Comparison of ENCODE assay signal across 37 cellular contexts in genomic region chr6:125175459-125175858, GRCh38. TPM values are rescaled to one million over a fixed set of nuclear protein-coding genes. Genes with fewer than 3 reads are reported as not detected.
"Had no signal": no experiment of that assay in that cellular context is flagged by ENCODE, and none has a peak within 500 bp of the region (broad histone marks: within the 10 kb centered on the region; RNA-seq: fewer than 3 reads in every experiment).

No MANE protein-coding gene starts in this region.

- H3K27me3 ChIP-seq: adrenal gland, body of pancreas, brain microvascular endothelial cell, breast epithelium had no signal

- H3K4me3 ChIP-seq: adrenal gland, body of pancreas, breast epithelium had no signal

- H3K36me3 Mint-ChIP-seq: activated CD8-positive, alpha-beta memory T cell treated with anti-CD3 and anti-CD28 coated beads, Interleukin-2, amount 10 ng/mL, durations not matched to agents 7 days and 5 days; activated naive CD4-positive, alpha-beta T cell treated with anti-CD3 and anti-CD28 coated beads, Interleukin-2, amount 50 U/mL, for 72 hours; activated naive CD8-positive, alpha-beta T cell treated with anti-CD3 and anti-CD28 coated beads for 36 hours; WTC11 had no signal

- H3K4me1 ChIP-seq: breast epithelium had no signal

- H3K9me3 Mint-ChIP-seq: activated CD4-positive, alpha-beta memory T cell treated with anti-CD3 and anti-CD28 coated beads, Interleukin-2, amount 10 ng/mL, durations not matched to agents 7 days and 5 days; activated CD4-positive, alpha-beta T cell treated with anti-CD3 and anti-CD28 coated beads, Interleukin-2, amount 10 ng/mL, durations not matched to agents 7 days and 5 days; activated naive CD4-positive, alpha-beta T cell treated with anti-CD3 and anti-CD28 coated beads for 36 hours; activated naive CD4-positive, alpha-beta T cell treated with anti-CD3 and anti-CD28 coated beads, Interleukin-2, amount 50 U/mL, for 72 hours; activated naive CD8-positive, alpha-beta T cell treated with anti-CD3 and anti-CD28 coated beads for 36 hours; activated T-cell treated with anti-CD3 and anti-CD28 coated beads, Interleukin-2, amount 50 U/mL, for 4 hours; activated T-cell treated with anti-CD3 and anti-CD28 coated beads, Interleukin-2, amount 50 U/mL, for 72 hours; activated T-helper 1 cell treated with anti-CD3 and anti-CD28 coated beads, Interleukin-12 subunit alpha, Interleukin-12 subunit beta, Interleukin-2, Interleukin-4 antibody, amounts not matched to agents 30 ng/mL and 10 ng/mL and 1 ng/mL, durations not matched to agents 14 hours and 24 hours and 36 hours; activated T-helper 17 cell treated with anti-CD3 and anti-CD28 coated beads, Interleukin-2, amount 50 U/mL, for 72 hours; T-helper 2 cell treated with Interferon-gamma antibody and Interleukin-4, amounts not matched to agents 5 μg/mL and 100 μg/mL, for 36 hours; WTC11 had no signal

- DNase-seq: activated CD4-positive, alpha-beta memory T cell treated with anti-CD3 and anti-CD28 coated beads, Interleukin-2, amount 10 ng/mL, durations not matched to agents 7 days and 5 days; activated CD4-positive, alpha-beta T cell treated with anti-CD3 and anti-CD28 coated beads for 1 hour; activated CD4-positive, alpha-beta T cell treated with anti-CD3 and anti-CD28 coated beads for 36 hours; activated CD4-positive, alpha-beta T cell treated with anti-CD3 and anti-CD28 coated beads for 48 hours; activated CD4-positive, alpha-beta T cell treated with anti-CD3 and anti-CD28 coated beads, Interleukin-2, amount 10 ng/mL, durations not matched to agents 7 days and 5 days; activated CD4-positive, alpha-beta T cell treated with anti-CD3 and anti-CD28 coated beads, Interleukin-2, amount 50 U/mL, for 48 hours; activated CD4-positive, CD25-positive, alpha-beta regulatory T cell; activated CD8-positive, alpha-beta memory T cell treated with anti-CD3 and anti-CD28 coated beads for 24 hours; activated CD8-positive, alpha-beta memory T cell treated with anti-CD3 and anti-CD28 coated beads, Interleukin-2, amount 10 ng/mL, durations not matched to agents 7 days and 5 days; activated CD8-positive, alpha-beta T cell treated with anti-CD3 and anti-CD28 coated beads, Interleukin-2, amount 10 ng/mL, durations not matched to agents 7 days and 5 days; activated effector memory CD4-positive, alpha-beta T cell treated with anti-CD3 and anti-CD28 coated beads, Interleukin-2, amount 50 U/mL, for 16 hours; activated gamma-delta T cell treated with Interleukin-2 at 50 U/mL for 16 hours; activated naive CD4-positive, alpha-beta T cell; activated naive CD4-positive, alpha-beta T cell treated with anti-CD3 and anti-CD28 coated beads for 36 hours; activated naive CD4-positive, alpha-beta T cell treated with anti-CD3 and anti-CD28 coated beads, Interleukin-2, amount 50 U/mL, for 16 hours; activated naive CD8-positive, alpha-beta T cell treated with anti-CD3 and anti-CD28 coated beads for 36 hours; activated T-cell treated with anti-CD3 and anti-CD28 coated beads for 4 hours; activated T-cell treated with anti-CD3 and anti-CD28 coated beads, Interleukin-2, amount 50 U/mL, for 1 hour; activated T-cell treated with anti-CD3 and anti-CD28 coated beads, Interleukin-2, amount 50 U/mL, for 4 hours; activated T-cell treated with anti-CD3 and anti-CD28 coated beads, Interleukin-2, amount 50 U/mL, for 72 hours; adrenal gland; amniotic stem cell; aorta; body of pancreas; brain microvascular endothelial cell; central memory CD4-positive, alpha-beta T cell; T-helper 17 cell; T-helper 9 cell; WERI-Rb-1 had no signal

- ATAC-seq: activated CD4-positive, alpha-beta T cell treated with anti-CD3 and anti-CD28 coated beads for 36 hours; activated CD4-positive, CD25-positive, alpha-beta regulatory T cell treated with anti-CD3 and anti-CD28 coated beads, Interleukin-2, amount 50 U/mL, for 24 hours; activated CD8-positive, alpha-beta memory T cell treated with anti-CD3 and anti-CD28 coated beads, Interleukin-2, amount 10 ng/mL, durations not matched to agents 7 days and 5 days; activated CD8-positive, alpha-beta T cell treated with anti-CD3 and anti-CD28 coated beads, Interleukin-2, amount 10 ng/mL, durations not matched to agents 7 days and 5 days; activated naive CD4-positive, alpha-beta T cell treated with anti-CD3 and anti-CD28 coated beads, Interleukin-2, amount 50 U/mL, for 72 hours; activated T-cell treated with anti-CD3 and anti-CD28 coated beads, Interleukin-2, amount 50 U/mL, for 4 hours; activated T-cell treated with anti-CD3 and anti-CD28 coated beads, Interleukin-2, amount 50 U/mL, for 72 hours; activated T-helper 17 cell treated with anti-CD3 and anti-CD28 coated beads, Interleukin-2, amount 50 U/mL, for 72 hours; body of pancreas; T-helper 17 cell; WTC11 had no signal

- H3K4me1 Mint-ChIP-seq: activated CD4-positive, alpha-beta memory T cell treated with anti-CD3 and anti-CD28 coated beads, Interleukin-2, amount 10 ng/mL, durations not matched to agents 7 days and 5 days; activated CD4-positive, alpha-beta T cell treated with anti-CD3 and anti-CD28 coated beads for 36 hours; activated CD4-positive, alpha-beta T cell treated with anti-CD3 and anti-CD28 coated beads, Interleukin-2, amount 10 ng/mL, durations not matched to agents 7 days and 5 days; activated CD8-positive, alpha-beta memory T cell treated with anti-CD3 and anti-CD28 coated beads, Interleukin-2, amount 10 ng/mL, durations not matched to agents 7 days and 5 days; activated naive CD8-positive, alpha-beta T cell treated with anti-CD3 and anti-CD28 coated beads for 36 hours; activated T-helper 17 cell treated with anti-CD3 and anti-CD28 coated beads, Interleukin-2, amount 50 U/mL, for 72 hours had no signal

- H3K4me3 Mint-ChIP-seq: activated CD4-positive, alpha-beta memory T cell treated with anti-CD3 and anti-CD28 coated beads, Interleukin-2, amount 10 ng/mL, durations not matched to agents 7 days and 5 days; activated CD4-positive, alpha-beta T cell treated with anti-CD3 and anti-CD28 coated beads for 36 hours; activated CD4-positive, alpha-beta T cell treated with anti-CD3 and anti-CD28 coated beads, Interleukin-2, amount 10 ng/mL, durations not matched to agents 7 days and 5 days; activated CD8-positive, alpha-beta memory T cell treated with anti-CD3 and anti-CD28 coated beads, Interleukin-2, amount 10 ng/mL, durations not matched to agents 7 days and 5 days; activated CD8-positive, alpha-beta T cell treated with anti-CD3 and anti-CD28 coated beads, Interleukin-2, amount 10 ng/mL, durations not matched to agents 7 days and 5 days; activated naive CD4-positive, alpha-beta T cell treated with anti-CD3 and anti-CD28 coated beads for 36 hours; activated naive CD8-positive, alpha-beta T cell treated with anti-CD3 and anti-CD28 coated beads for 36 hours; activated T-cell treated with anti-CD3 and anti-CD28 coated beads, Interleukin-2, amount 50 U/mL, for 4 hours; activated T-cell treated with anti-CD3 and anti-CD28 coated beads, Interleukin-2, amount 50 U/mL, for 72 hours; activated T-helper 1 cell treated with anti-CD3 and anti-CD28 coated beads, Interleukin-12 subunit alpha, Interleukin-12 subunit beta, Interleukin-2, Interleukin-4 antibody, amounts not matched to agents 30 ng/mL and 10 ng/mL and 1 ng/mL, durations not matched to agents 14 hours and 24 hours and 36 hours; activated T-helper 17 cell treated with anti-CD3 and anti-CD28 coated beads, Interleukin-2, amount 50 U/mL, for 72 hours; T-helper 17 cell; T-helper 2 cell treated with Interferon-gamma antibody and Interleukin-4, amounts not matched to agents 5 μg/mL and 100 μg/mL, for 36 hours; WTC11 had no signal

- H3K27ac Mint-ChIP-seq: activated CD4-positive, alpha-beta memory T cell treated with anti-CD3 and anti-CD28 coated beads, Interleukin-2, amount 10 ng/mL, durations not matched to agents 7 days and 5 days; activated CD4-positive, alpha-beta T cell treated with anti-CD3 and anti-CD28 coated beads for 36 hours; activated CD4-positive, alpha-beta T cell treated with anti-CD3 and anti-CD28 coated beads, Interleukin-2, amount 10 ng/mL, durations not matched to agents 7 days and 5 days; activated CD8-positive, alpha-beta memory T cell treated with anti-CD3 and anti-CD28 coated beads, Interleukin-2, amount 10 ng/mL, durations not matched to agents 7 days and 5 days; activated CD8-positive, alpha-beta T cell treated with anti-CD3 and anti-CD28 coated beads, Interleukin-2, amount 10 ng/mL, durations not matched to agents 7 days and 5 days; activated naive CD4-positive, alpha-beta T cell treated with anti-CD3 and anti-CD28 coated beads for 36 hours; activated naive CD4-positive, alpha-beta T cell treated with anti-CD3 and anti-CD28 coated beads, Interleukin-2, amount 50 U/mL, for 72 hours; activated naive CD8-positive, alpha-beta T cell treated with anti-CD3 and anti-CD28 coated beads for 36 hours; activated T-cell treated with anti-CD3 and anti-CD28 coated beads, Interleukin-2, amount 50 U/mL, for 72 hours; activated T-helper 1 cell treated with anti-CD3 and anti-CD28 coated beads, Interleukin-12 subunit alpha, Interleukin-12 subunit beta, Interleukin-2, Interleukin-4 antibody, amounts not matched to agents 30 ng/mL and 10 ng/mL and 1 ng/mL, durations not matched to agents 14 hours and 24 hours and 36 hours; activated T-helper 17 cell treated with anti-CD3 and anti-CD28 coated beads, Interleukin-2, amount 50 U/mL, for 72 hours; T-helper 17 cell; T-helper 2 cell treated with Interferon-gamma antibody and Interleukin-4, amounts not matched to agents 5 μg/mL and 100 μg/mL, for 36 hours; WTC11 had no signal

- H3K27ac ChIP-seq: adrenal gland, body of pancreas, brain microvascular endothelial cell, breast epithelium, WERI-Rb-1 had no signal

- H3K9me3 ChIP-seq: adrenal gland, body of pancreas, breast epithelium had no signal

- H3K36me3 ChIP-seq: adrenal gland, brain microvascular endothelial cell, breast epithelium, WERI-Rb-1 had no signal

RNA-seq across cellular contexts. Expression of gene TPD52L1, which starts 21.9 kb away (rescaled TPM):
- total RNA-seq: activated CD4-positive, alpha-beta memory T cell treated with anti-CD3 and anti-CD28 coated beads, Interleukin-2, amount 10 ng/mL, durations not matched to agents 7 days and 5 days; activated CD4-positive, alpha-beta T cell treated with anti-CD3 and anti-CD28 coated beads, Interleukin-2, amount 10 ng/mL, durations not matched to agents 7 days and 5 days; activated CD8-positive, alpha-beta memory T cell treated with anti-CD3 and anti-CD28 coated beads, Interleukin-2, amount 10 ng/mL, durations not matched to agents 7 days and 5 days; activated CD8-positive, alpha-beta T cell treated with anti-CD3 and anti-CD28 coated beads, Interleukin-2, amount 10 ng/mL, durations not matched to agents 7 days and 5 days; T-helper 1 cell treated with Interleukin-12 subunit alpha and Interleukin-12 subunit beta and Interleukin-4 antibody, amounts not matched to agents 30 ng/mL and 1 ng/mL, for 36 hours; T-helper 17 cell had no signal
